8 cellular contexts compared by ENCODE assay signal in genomic region chr1:62912028-62912638, GRCh38.
DNase-seq lines count a peak whose midpoint lies in the region; ATAC-seq and TF ChIP-seq lines count a peak whose summit lies in the region.

No MANE protein-coding gene starts in this region.

- no peaks in the 10 kb centered on the region for H3K4me1 ChIP-seq in HCT116 (ENCODE audit: control insufficient read depth in 1 of 2, insufficient read depth in 2 of 2, low read length in 2 of 2)
- H3K4me1 ChIP-seq in right lobe of liver = no peaks in the 10 kb centered on the region

- intact Hi-C loops in HCT116 (cut with micrococcal nuclease) (no loop called here), right lobe of liver (cut with DNase I) (no loop called here), Right ventricle myocardium superior (cut with DNase I) (no loop called here)

- no peak overlapping the region for H2AFZ ChIP-seq in HCT116 (ENCODE audit: low read depth, low read length, poor library complexity, severe bottlenecking)

- POLR2A ChIA-PET in HCT116 (lab: Charles Lee) = no interaction called here

- no peak overlapping the region for H3K27ac ChIP-seq in HCT116 (ENCODE audit: low read depth, low read length)
- H3K27ac ChIP-seq in right lobe of liver = no peak overlapping the region

- H3K79me2 ChIP-seq in HCT116 (ENCODE audit: insufficient read depth, low read length) = no peaks in the 10 kb centered on the region

- no peak overlapping the region for H3K9ac ChIP-seq in HCT116 (ENCODE audit: low read length)

- H3K4me2 ChIP-seq in HCT116 (ENCODE audit: low read length) = no peak overlapping the region

- RAD21 ChIA-PET in HCT116 (lab: Charles Lee; ENCODE audit: low non-redundant PET in 1 of 2, low total read pairs in 2 of 2, uncharacterized antibody in 2 of 2, unreplicated experiment in 2 of 2) = no interaction called here

- peak; percentile 74 for ATAC-seq in HCT116
- no peak for ATAC-seq in right lobe of liver
- no peak for ATAC-seq in GM21825 (IDR thresholded peaks at IDR 0.05; ENCODE audit: unreplicated experiment)
- ATAC-seq in Right ventricle myocardium superior (ENCODE audit: poor library complexity) = no peak

- H3K4me3 ChIP-seq in HCT116 (replicated peaks in 1 of 2; ENCODE audit: low read depth in 1 of 2, low read length in 2 of 2) = no peak overlapping the region
- no peak overlapping the region for H3K4me3 ChIP-seq in right lobe of liver

- no TSS peak for BruUV-seq in HCT116 (replicated peaks; lab: Mats Ljungman, UMichigan)

- peak; percentile 42 for DNase-seq in D341Med (ENCODE audit: low spot score)
- DNase-seq in HCT116 (ENCODE audit: low read depth, low spot score) = no peak
- DNase-seq in amniotic epithelial cell (ENCODE audit: low read depth) = peak; percentile 10
- DNase-seq in right lobe of liver = no peak
- DNase-seq in NCI-H524 treated with DMSO at 0.1 percent for 48 hours (lab: John Stamatoyannopoulos, UW) = no peak
- no peak for DNase-seq in Right ventricle myocardium superior
- no peak for DNase-seq in NCI-H1092 (lab: John Stamatoyannopoulos, UW)

- peaks cover 26% of the 10 kb centered on the region for H3K27me3 ChIP-seq in HCT116 (ENCODE audit: insufficient read depth, low read length)
- no peaks in the 10 kb centered on the region for H3K27me3 ChIP-seq in right lobe of liver

- peak; percentile 34 for TF ChIP-seq RAD21 in HCT116 (IDR thresholded peaks at IDR 0.05; ENCODE audit: low read depth)

- H3K9me2 ChIP-seq in HCT116 (ENCODE audit: insufficient read depth) = no peaks in the 10 kb centered on the region

- H3K9me3 ChIP-seq in HCT116 (ENCODE audit: control insufficient read depth in 1 of 2, insufficient read depth in 1 of 2, low read depth in 1 of 2, low read length in 2 of 2) = no peaks in the 10 kb centered on the region
- no peaks in the 10 kb centered on the region for H3K9me3 ChIP-seq in right lobe of liver

- H3K36me3 ChIP-seq in HCT116 (ENCODE audit: control insufficient read depth in 1 of 2, insufficient read depth in 2 of 2, low read length in 2 of 2) (no peaks in the 10 kb centered on the region), right lobe of liver (no peaks in the 10 kb centered on the region)

- TF ChIP-seq CTCF in HCT116 (IDR thresholded peaks at IDR 0.05 in 2 of 3, conservative IDR thresholded peaks at IDR 0.05 in 1 of 3; ENCODE audit: borderline replicate concordance in 1 of 3, insufficient read depth in 1 of 3, low read depth in 2 of 3, low read length in 2 of 3) (peak; percentile 42 to 87 (median 85); a peak in 5 of 6 replicates), right lobe of liver (IDR thresholded peaks at IDR 0.05) (peak; percentile 35 to 64 (median 58))

- CTCF ChIA-PET in HCT116 (lab: Charles Lee) = interaction anchor here (0.9 kb wide), 1 partner anchor 11 kb away, joined by 3 read pairs; no protein-coding TSS in a partner anchor

- no peaks in the 10 kb centered on the region for H4K20me1 ChIP-seq in HCT116 (ENCODE audit: insufficient read depth)

- TF ChIP-seq POLR2A in HCT116 (IDR thresholded peaks at IDR 0.05; ENCODE audit: borderline replicate concordance, extremely low read depth, insufficient read depth, insufficient read length) (no peak), right lobe of liver (IDR thresholded peaks at IDR 0.05) (no peak)

TF ChIP-seq in HCT116, 20 proteins besides CTCF, POLR2A, EP300 and RAD21:
- no peak for TF ChIP-seq EGR1 (IDR thresholded peaks at IDR 0.05; ENCODE audit: low read depth)
- TF ChIP-seq CBX3 (IDR thresholded peaks at IDR 0.05; ENCODE audit: low read depth) = no peak
- TF ChIP-seq MAX (IDR thresholded peaks at IDR 0.05) = no peak
- TF ChIP-seq FOSL1 (IDR thresholded peaks at IDR 0.05; ENCODE audit: low read depth) = no peak
- no peak for TF ChIP-seq ELF1 (IDR thresholded peaks at IDR 0.05; ENCODE audit: borderline replicate concordance, low read depth)
- no peak for TF ChIP-seq YY1 (IDR thresholded peaks at IDR 0.05; ENCODE audit: extremely low read depth, insufficient replicate concordance, low read depth, low read length)
- no peak for TF ChIP-seq CEBPB (IDR thresholded peaks at IDR 0.05; ENCODE audit: low read depth)

Comparison
In these comparisons a context has a peak if more than half of its experiments do, and no peak if none do; other contexts are left out.
1. DNase-seq: peak in D341Med (single experiment) and amniotic epithelial cell (single experiment); none in HCT116 (single experiment), right lobe of liver (0 of 3), NCI-H524 treated with DMSO at 0.1 percent for 48 hours (single experiment), Right ventricle myocardium superior (single experiment) and NCI-H1092 (single experiment).